Comparison of ENCODE assay signal across 1 cellular context in the genomic region with DNA sequence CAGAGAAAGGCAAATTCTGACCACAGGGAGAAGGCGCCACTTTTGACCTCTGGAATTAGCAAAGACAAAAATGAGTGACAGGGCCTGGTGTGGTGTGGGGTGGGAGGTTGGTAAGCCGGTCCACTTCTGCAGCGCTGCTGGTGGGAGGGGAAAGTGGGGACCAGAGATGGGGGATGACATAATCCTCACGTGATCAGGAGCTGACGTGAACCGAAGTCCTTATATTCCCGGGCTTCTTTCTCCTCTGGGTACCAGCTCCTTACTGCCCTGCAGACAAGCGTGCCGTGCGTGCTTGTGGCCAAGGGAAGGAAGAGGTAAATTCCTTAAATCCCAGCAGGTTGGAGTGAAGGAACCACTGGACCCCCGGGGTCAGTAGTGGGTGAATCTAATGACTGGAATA.
TF ChIP-seq lines count a peak whose summit lies in the region.

Gene TCEAL7, plus strand, starts transcription at position 249 of the 400 bp plus-strand sequence. CDS start 1,165 bp downstream, outside the sequence.

TF ChIP-seq in GM23338, 12 proteins besides CTCF, POLR2A, EP300 and RAD21 (continued from another document):
- TF ChIP-seq, protein P1, sequence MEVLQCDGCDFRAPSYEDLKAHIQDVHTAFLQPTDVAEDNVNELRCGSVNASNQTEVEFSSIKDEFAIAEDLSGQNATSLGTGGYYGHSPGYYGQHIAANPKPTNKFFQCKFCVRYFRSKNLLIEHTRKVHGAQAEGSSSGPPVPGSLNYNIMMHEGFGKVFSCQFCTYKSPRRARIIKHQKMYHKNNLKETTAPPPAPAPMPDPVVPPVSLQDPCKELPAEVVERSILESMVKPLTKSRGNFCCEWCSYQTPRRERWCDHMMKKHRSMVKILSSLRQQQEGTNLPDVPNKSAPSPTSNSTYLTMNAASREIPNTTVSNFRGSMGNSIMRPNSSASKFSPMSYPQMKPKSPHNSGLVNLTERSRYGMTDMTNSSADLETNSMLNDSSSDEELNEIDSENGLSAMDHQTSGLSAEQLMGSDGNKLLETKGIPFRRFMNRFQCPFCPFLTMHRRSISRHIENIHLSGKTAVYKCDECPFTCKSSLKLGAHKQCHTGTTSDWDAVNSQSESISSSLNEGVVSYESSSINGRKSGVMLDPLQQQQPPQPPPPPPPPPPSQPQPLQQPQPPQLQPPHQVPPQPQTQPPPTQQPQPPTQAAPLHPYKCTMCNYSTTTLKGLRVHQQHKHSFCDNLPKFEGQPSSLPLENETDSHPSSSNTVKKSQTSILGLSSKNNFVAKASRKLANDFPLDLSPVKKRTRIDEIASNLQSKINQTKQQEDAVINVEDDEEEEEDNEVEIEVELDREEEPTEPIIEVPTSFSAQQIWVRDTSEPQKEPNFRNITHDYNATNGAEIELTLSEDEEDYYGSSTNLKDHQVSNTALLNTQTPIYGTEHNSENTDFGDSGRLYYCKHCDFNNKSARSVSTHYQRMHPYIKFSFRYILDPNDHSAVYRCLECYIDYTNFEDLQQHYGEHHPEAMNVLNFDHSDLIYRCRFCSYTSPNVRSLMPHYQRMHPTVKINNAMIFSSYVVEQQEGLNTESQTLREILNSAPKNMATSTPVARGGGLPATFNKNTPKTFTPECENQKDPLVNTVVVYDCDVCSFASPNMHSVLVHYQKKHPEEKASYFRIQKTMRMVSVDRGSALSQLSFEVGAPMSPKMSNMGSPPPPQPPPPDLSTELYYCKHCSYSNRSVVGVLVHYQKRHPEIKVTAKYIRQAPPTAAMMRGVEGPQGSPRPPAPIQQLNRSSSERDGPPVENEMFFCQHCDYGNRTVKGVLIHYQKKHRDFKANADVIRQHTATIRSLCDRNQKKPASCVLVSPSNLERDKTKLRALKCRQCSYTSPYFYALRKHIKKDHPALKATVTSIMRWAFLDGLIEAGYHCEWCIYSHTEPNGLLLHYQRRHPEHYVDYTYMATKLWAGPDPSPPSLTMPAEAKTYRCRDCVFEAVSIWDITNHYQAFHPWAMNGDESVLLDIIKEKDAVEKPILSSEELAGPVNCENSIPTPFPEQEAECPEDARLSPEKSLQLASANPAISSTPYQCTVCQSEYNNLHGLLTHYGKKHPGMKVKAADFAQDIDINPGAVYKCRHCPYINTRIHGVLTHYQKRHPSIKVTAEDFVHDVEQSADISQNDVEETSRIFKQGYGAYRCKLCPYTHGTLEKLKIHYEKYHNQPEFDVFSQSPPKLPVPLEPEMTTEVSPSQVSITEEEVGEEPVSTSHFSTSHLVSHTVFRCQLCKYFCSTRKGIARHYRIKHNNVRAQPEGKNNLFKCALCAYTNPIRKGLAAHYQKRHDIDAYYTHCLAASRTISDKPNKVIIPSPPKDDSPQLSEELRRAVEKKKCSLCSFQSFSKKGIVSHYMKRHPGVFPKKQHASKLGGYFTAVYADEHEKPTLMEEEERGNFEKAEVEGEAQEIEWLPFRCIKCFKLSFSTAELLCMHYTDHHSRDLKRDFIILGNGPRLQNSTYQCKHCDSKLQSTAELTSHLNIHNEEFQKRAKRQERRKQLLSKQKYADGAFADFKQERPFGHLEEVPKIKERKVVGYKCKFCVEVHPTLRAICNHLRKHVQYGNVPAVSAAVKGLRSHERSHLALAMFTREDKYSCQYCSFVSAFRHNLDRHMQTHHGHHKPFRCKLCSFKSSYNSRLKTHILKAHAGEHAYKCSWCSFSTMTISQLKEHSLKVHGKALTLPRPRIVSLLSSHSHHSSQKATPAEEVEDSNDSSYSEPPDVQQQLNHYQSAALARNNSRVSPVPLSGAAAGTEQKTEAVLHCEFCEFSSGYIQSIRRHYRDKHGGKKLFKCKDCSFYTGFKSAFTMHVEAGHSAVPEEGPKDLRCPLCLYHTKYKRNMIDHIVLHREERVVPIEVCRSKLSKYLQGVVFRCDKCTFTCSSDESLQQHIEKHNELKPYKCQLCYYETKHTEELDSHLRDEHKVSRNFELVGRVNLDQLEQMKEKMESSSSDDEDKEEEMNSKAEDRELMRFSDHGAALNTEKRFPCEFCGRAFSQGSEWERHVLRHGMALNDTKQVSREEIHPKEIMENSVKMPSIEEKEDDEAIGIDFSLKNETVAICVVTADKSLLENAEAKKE (CRISPR knock-in tag; IDR thresholded peaks at IDR 0.05), result no peak
- TF ChIP-seq STAT1 (IDR thresholded peaks at IDR 0.05; ENCODE audit: unreplicated experiment), result no peak
